Comparison of ENCODE assay signal across 1 cellular context in genomic region chr22:31327786-31328544, GRCh38.
TF ChIP-seq lines count a peak whose summit lies in the region.

No MANE protein-coding gene starts in this region.

TF ChIP-seq in HEK293, 187 proteins besides CTCF, POLR2A, EP300 and RAD21 (continued from another document):
- TF ChIP-seq ZNF292 (tag by site-specific recombination; IDR thresholded peaks at IDR 0.05; ENCODE audit: borderline replicate concordance, low read depth) (no peak), YY2 (tag by site-specific recombination; IDR thresholded peaks at IDR 0.05) (no peak), ZIC2 (tag by site-specific recombination; IDR thresholded peaks at IDR 0.05) (peak; percentile 58), ZNF514 (tag by site-specific recombination; IDR thresholded peaks at IDR 0.05) (no peak), SCRT1 (tag by site-specific recombination; IDR thresholded peaks at IDR 0.05; ENCODE audit: borderline replicate concordance) (0 out of 2 replicates have a peak, but pooled peaks have one; percentile 23), ZNF169 (tag by site-specific recombination; IDR thresholded peaks at IDR 0.05) (no peak), ZBTB21 (tag by site-specific recombination; IDR thresholded peaks at IDR 0.05) (no peak), ZNF626 (tag by site-specific recombination; IDR thresholded peaks at IDR 0.05) (no peak), FEZF1 (tag by site-specific recombination; IDR thresholded peaks at IDR 0.05) (no peak), SCRT2 (tag by site-specific recombination; IDR thresholded peaks at IDR 0.05) (peak; percentile 70; the same call in 1 of the 2 replicates), KLF10 (tag by site-specific recombination; IDR thresholded peaks at IDR 0.05) (no peak), ZBTB11 (tag by site-specific recombination; conservative IDR thresholded peaks at IDR 0.05; ENCODE audit: low read depth) (no peak), ZNF23 (tag by site-specific recombination; IDR thresholded peaks at IDR 0.05; ENCODE audit: borderline replicate concordance) (no peak), PRDM4 (tag by site-specific recombination; IDR thresholded peaks at IDR 0.05) (no peak), PRDM6 (tag by site-specific recombination; IDR thresholded peaks at IDR 0.05) (no peak), ZNF391 (tag by site-specific recombination; IDR thresholded peaks at IDR 0.05; ENCODE audit: borderline replicate concordance, low read depth) (no peak), ZNF791 (tag by site-specific recombination; IDR thresholded peaks at IDR 0.05) (no peak), ZNF214 (tag by site-specific recombination; IDR thresholded peaks at IDR 0.05; ENCODE audit: borderline replicate concordance) (no peak), ZNF660 (tag by site-specific recombination; IDR thresholded peaks at IDR 0.05) (no peak), ZEB2 (tag by site-specific recombination; IDR thresholded peaks at IDR 0.05) (no peak), ZBTB20 (tag by site-specific recombination; IDR thresholded peaks at IDR 0.05) (no peak)
TF ChIP-seq in HEK293: peak in this region for 3.
